Comparison of ENCODE assay signal across 1 cellular context in genomic region chr20:63082308-63082938, GRCh38.
TF ChIP-seq lines count a peak whose summit lies in the region.

No MANE protein-coding gene starts in this region.

TF ChIP-seq in HepG2, 621 proteins besides CTCF, POLR2A, EP300 and RAD21 (continued from another document and continues in another):
- TF ChIP-seq, protein P1, sequence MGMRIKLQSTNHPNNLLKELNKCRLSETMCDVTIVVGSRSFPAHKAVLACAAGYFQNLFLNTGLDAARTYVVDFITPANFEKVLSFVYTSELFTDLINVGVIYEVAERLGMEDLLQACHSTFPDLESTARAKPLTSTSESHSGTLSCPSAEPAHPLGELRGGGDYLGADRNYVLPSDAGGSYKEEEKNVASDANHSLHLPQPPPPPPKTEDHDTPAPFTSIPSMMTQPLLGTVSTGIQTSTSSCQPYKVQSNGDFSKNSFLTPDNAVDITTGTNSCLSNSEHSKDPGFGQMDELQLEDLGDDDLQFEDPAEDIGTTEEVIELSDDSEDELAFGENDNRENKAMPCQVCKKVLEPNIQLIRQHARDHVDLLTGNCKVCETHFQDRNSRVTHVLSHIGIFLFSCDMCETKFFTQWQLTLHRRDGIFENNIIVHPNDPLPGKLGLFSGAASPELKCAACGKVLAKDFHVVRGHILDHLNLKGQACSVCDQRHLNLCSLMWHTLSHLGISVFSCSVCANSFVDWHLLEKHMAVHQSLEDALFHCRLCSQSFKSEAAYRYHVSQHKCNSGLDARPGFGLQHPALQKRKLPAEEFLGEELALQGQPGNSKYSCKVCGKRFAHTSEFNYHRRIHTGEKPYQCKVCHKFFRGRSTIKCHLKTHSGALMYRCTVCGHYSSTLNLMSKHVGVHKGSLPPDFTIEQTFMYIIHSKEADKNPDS (CRISPR knock-in tag; IDR thresholded peaks at IDR 0.05), result no peak
- TF ChIP-seq ZNF547 (CRISPR knock-in tag; IDR thresholded peaks at IDR 0.05), result peak; percentile 72; the same call in 1 of the 2 replicates
- peak; percentile 66 for TF ChIP-seq FOXA3 (CRISPR knock-in tag; IDR thresholded peaks at IDR 0.05)
- peak; percentile 68; the same call in 1 of the 2 replicates for TF ChIP-seq ZNF264 (CRISPR knock-in tag; IDR thresholded peaks at IDR 0.05)
- TF ChIP-seq ZNF761 (CRISPR knock-in tag; conservative IDR thresholded peaks at IDR 0.05), result 0 out of 2 replicates have a peak, but pooled peaks have one; percentile 73
- TF ChIP-seq HNF4A (CRISPR knock-in tag; IDR thresholded peaks at IDR 0.05), result no peak
- 0 out of 2 replicates have a peak, but pooled peaks have one; percentile 58 for TF ChIP-seq CAMTA2 (CRISPR knock-in tag; IDR thresholded peaks at IDR 0.05; ENCODE audit: borderline replicate concordance)
- 0 out of 2 replicates have a peak, but pooled peaks have one; percentile 12 for TF ChIP-seq RBAK (CRISPR knock-in tag; IDR thresholded peaks at IDR 0.05)
- TF ChIP-seq, protein P2, sequence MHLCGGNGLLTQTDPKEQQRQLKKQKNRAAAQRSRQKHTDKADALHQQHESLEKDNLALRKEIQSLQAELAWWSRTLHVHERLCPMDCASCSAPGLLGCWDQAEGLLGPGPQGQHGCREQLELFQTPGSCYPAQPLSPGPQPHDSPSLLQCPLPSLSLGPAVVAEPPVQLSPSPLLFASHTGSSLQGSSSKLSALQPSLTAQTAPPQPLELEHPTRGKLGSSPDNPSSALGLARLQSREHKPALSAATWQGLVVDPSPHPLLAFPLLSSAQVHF (CRISPR knock-in tag; IDR thresholded peaks at IDR 0.05), result peak; percentile 84
- no peak for TF ChIP-seq RAD51 (IDR thresholded peaks at IDR 0.05; ENCODE audit: borderline replicate concordance)
- TF ChIP-seq ZSCAN30 (CRISPR knock-in tag; IDR thresholded peaks at IDR 0.05), result no peak
- TF ChIP-seq TMF1 (CRISPR knock-in tag; IDR thresholded peaks at IDR 0.05; ENCODE audit: low read depth), result peak; percentile 87; the same call in 1 of the 2 replicates
- peak; percentile 84; the same call in 1 of the 2 replicates for TF ChIP-seq CENPT (CRISPR knock-in tag; IDR thresholded peaks at IDR 0.05; ENCODE audit: low read depth)
- TF ChIP-seq NCOA5 (CRISPR knock-in tag; IDR thresholded peaks at IDR 0.05), result no peak
- peak; percentile 62 for TF ChIP-seq ZNF687 (CRISPR knock-in tag; IDR thresholded peaks at IDR 0.05)
- TF ChIP-seq MEIS2 (CRISPR knock-in tag; IDR thresholded peaks at IDR 0.05), result peak; percentile 97
- peak; percentile 100 for TF ChIP-seq EHMT2 (IDR thresholded peaks at IDR 0.05; ENCODE audit: borderline replicate concordance, low read depth, low read length)
- TF ChIP-seq DR1 (CRISPR knock-in tag; IDR thresholded peaks at IDR 0.05), result no peak
- no peak for TF ChIP-seq AGO1 (IDR thresholded peaks at IDR 0.05; ENCODE audit: low read depth, low read length, poor library complexity, severe bottlenecking)
- 0 out of 2 replicates have a peak, but pooled peaks have one; percentile 69 for TF ChIP-seq ZNF33B (CRISPR knock-in tag; IDR thresholded peaks at IDR 0.05)
- peak; percentile 22; the same call in 1 of the 2 replicates for TF ChIP-seq TERF1 (CRISPR knock-in tag; IDR thresholded peaks at IDR 0.05)
- peak; percentile 58; the same call in 1 of the 2 replicates for TF ChIP-seq ZNF780A (CRISPR knock-in tag; IDR thresholded peaks at IDR 0.05)
- 0 out of 2 replicates have a peak, but pooled peaks have one; percentile 61 for TF ChIP-seq SNAI1 (CRISPR knock-in tag; IDR thresholded peaks at IDR 0.05; ENCODE audit: borderline replicate concordance)
- TF ChIP-seq ASH2L (IDR thresholded peaks at IDR 0.05; ENCODE audit: insufficient read length, low read depth, low read length), result no peak
- TF ChIP-seq, protein P3, sequence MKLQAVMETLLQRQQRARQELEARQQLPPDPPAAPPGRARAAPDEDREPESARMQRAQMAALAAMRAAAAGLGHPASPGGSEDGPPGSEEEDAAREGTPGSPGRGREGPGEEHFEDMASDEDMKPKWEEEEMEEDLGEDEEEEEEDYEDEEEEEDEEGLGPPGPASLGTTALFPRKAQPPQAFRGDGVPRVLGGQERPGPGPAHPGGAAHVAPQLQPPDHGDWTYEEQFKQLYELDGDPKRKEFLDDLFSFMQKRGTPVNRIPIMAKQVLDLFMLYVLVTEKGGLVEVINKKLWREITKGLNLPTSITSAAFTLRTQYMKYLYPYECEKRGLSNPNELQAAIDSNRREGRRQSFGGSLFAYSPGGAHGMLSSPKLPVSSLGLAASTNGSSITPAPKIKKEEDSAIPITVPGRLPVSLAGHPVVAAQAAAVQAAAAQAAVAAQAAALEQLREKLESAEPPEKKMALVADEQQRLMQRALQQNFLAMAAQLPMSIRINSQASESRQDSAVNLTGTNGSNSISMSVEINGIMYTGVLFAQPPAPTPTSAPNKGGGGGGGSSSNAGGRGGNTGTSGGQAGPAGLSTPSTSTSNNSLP (IDR thresholded peaks at IDR 0.05; ENCODE audit: low read depth, low read length), result no peak
- TF ChIP-seq KLF11 (CRISPR knock-in tag; IDR thresholded peaks at IDR 0.05), result peak; percentile 97
- TF ChIP-seq ZNF580 (CRISPR knock-in tag; IDR thresholded peaks at IDR 0.05; ENCODE audit: borderline replicate concordance, low read depth), result peak; percentile 96
- peak; percentile 97 for TF ChIP-seq NFKB2 (CRISPR knock-in tag; IDR thresholded peaks at IDR 0.05; ENCODE audit: borderline replicate concordance)
- peak; percentile 85 for TF ChIP-seq REPIN1 (CRISPR knock-in tag; IDR thresholded peaks at IDR 0.05; ENCODE audit: borderline replicate concordance, low read depth)
- no peak for TF ChIP-seq RFX3 (CRISPR knock-in tag; IDR thresholded peaks at IDR 0.05)
- no peak for TF ChIP-seq CHD2 (IDR thresholded peaks at IDR 0.05; ENCODE audit: low read depth, low read length)
- no peak for TF ChIP-seq ZNF432 (CRISPR knock-in tag; IDR thresholded peaks at IDR 0.05; ENCODE audit: borderline replicate concordance)
- no peak; the same call in 1 of the 2 replicates for TF ChIP-seq SAFB2 (CRISPR knock-in tag; IDR thresholded peaks at IDR 0.05; ENCODE audit: borderline replicate concordance, low read depth)
- TF ChIP-seq TARDBP (CRISPR knock-in tag; IDR thresholded peaks at IDR 0.05), result no peak
- TF ChIP-seq GATAD1 (CRISPR knock-in tag; IDR thresholded peaks at IDR 0.05), result peak; percentile 80
- TF ChIP-seq ARNTL (CRISPR knock-in tag; IDR thresholded peaks at IDR 0.05), result peak; percentile 76; the same call in 1 of the 2 replicates
- TF ChIP-seq ZNF430 (CRISPR knock-in tag; IDR thresholded peaks at IDR 0.05), result peak; percentile 98
- TF ChIP-seq ATF6 (CRISPR knock-in tag; conservative IDR thresholded peaks at IDR 0.05), result peak; percentile 94
- no peak for TF ChIP-seq CREM (IDR thresholded peaks at IDR 0.05)
- TF ChIP-seq CREM (CRISPR knock-in tag; IDR thresholded peaks at IDR 0.05), result no peak
- TF ChIP-seq ARNT (IDR thresholded peaks at IDR 0.05), result no peak
- TF ChIP-seq ZFAT (CRISPR knock-in tag; conservative IDR thresholded peaks at IDR 0.05), result no peak
- no peak; the same call in 1 of the 2 replicates for TF ChIP-seq SOX5 (CRISPR knock-in tag; IDR thresholded peaks at IDR 0.05; ENCODE audit: borderline replicate concordance)
- TF ChIP-seq STAG1 (CRISPR knock-in tag; IDR thresholded peaks at IDR 0.05), result no peak
- no peak for TF ChIP-seq ZNF577 (CRISPR knock-in tag; IDR thresholded peaks at IDR 0.05; ENCODE audit: borderline replicate concordance, low read depth)
- TF ChIP-seq, protein P4, sequence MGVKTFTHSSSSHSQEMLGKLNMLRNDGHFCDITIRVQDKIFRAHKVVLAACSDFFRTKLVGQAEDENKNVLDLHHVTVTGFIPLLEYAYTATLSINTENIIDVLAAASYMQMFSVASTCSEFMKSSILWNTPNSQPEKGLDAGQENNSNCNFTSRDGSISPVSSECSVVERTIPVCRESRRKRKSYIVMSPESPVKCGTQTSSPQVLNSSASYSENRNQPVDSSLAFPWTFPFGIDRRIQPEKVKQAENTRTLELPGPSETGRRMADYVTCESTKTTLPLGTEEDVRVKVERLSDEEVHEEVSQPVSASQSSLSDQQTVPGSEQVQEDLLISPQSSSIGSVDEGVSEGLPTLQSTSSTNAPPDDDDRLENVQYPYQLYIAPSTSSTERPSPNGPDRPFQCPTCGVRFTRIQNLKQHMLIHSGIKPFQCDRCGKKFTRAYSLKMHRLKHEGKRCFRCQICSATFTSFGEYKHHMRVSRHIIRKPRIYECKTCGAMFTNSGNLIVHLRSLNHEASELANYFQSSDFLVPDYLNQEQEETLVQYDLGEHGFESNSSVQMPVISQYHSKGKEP (CRISPR knock-in tag; IDR thresholded peaks at IDR 0.05), result peak; percentile 97
- TF ChIP-seq ZNF550 (CRISPR knock-in tag; IDR thresholded peaks at IDR 0.05; ENCODE audit: borderline replicate concordance), result no peak
- no peak for TF ChIP-seq ARHGAP35 (CRISPR knock-in tag; IDR thresholded peaks at IDR 0.05; ENCODE audit: borderline replicate concordance)
- peak; percentile 83; the same call in 1 of the 2 replicates for TF ChIP-seq ZNF230 (CRISPR knock-in tag; IDR thresholded peaks at IDR 0.05)
- TF ChIP-seq KLF13 (CRISPR knock-in tag; IDR thresholded peaks at IDR 0.05), result no peak
- no peak for TF ChIP-seq GRHL1 (CRISPR knock-in tag; conservative IDR thresholded peaks at IDR 0.05)
- TF ChIP-seq ZNF138 (CRISPR knock-in tag; IDR thresholded peaks at IDR 0.05; ENCODE audit: low read depth), result peak; percentile 52; the same call in 1 of the 2 replicates
